In genomic region chr5:120683580-120683979, GRCh38 we compare ENCODE assay signal across 17 cellular contexts.
"Had no signal": no experiment of that assay in that cellular context is flagged by ENCODE, and none has a peak within 500 bp of the region (broad histone marks: within the 10 kb centered on the region; RNA-seq: fewer than 3 reads in every experiment).

No MANE protein-coding gene starts in this region.

- H3K27ac Mint-ChIP-seq: activated naive CD4-positive, alpha-beta T cell treated with anti-CD3 and anti-CD28 coated beads for 36 hours; nephron progenitor cell had no signal

- H3K27ac ChIP-seq: dorsolateral prefrontal cortex had no signal

- H3K27me3 ChIP-seq: dorsolateral prefrontal cortex had no signal

- ATAC-seq: activated CD4-positive, CD25-positive, alpha-beta regulatory T cell treated with anti-CD3 and anti-CD28 coated beads, Interleukin-2, amount 50 U/mL, for 24 hours; activated T-cell treated with anti-CD3 and anti-CD28 coated beads, Interleukin-2, amount 50 U/mL, for 4 hours had no signal

- H3K27me3 Mint-ChIP-seq: progenitor cell of endocrine pancreas had no signal

- H3K4me3 ChIP-seq: dorsolateral prefrontal cortex, lung had no signal

- DNase-seq: activated CD4-positive, alpha-beta T cell treated with anti-CD3 and anti-CD28 coated beads, Interleukin-2, amount 50 U/mL, for 1 hour; activated CD8-positive, alpha-beta memory T cell treated with anti-CD3 and anti-CD28 coated beads, Interleukin-2, amount 50 U/mL, for 4 hours; activated naive CD4-positive, alpha-beta T cell treated with anti-CD3 and anti-CD28 coated beads for 36 hours; activated T-cell treated with anti-CD3 and anti-CD28 coated beads, Interleukin-2, amount 50 U/mL, for 4 hours; dorsolateral prefrontal cortex; hypothalamus; midbrain; nephron progenitor cell; nucleus accumbens; stimulated activated CD4-positive, alpha-beta T cell treated with anti-CD3 and anti-CD28 coated beads, Interleukin-12 subunit alpha, Interleukin-12 subunit beta, amount 100 ng/mL, for 4 hours; stimulated activated CD4-positive, alpha-beta T cell treated with anti-CD3 and anti-CD28 coated beads, Interleukin-1b, Interleukin-23, amount 100 ng/mL, for 48 hours; stimulated activated CD8-positive, alpha-beta memory T cell treated with anti-CD3 and anti-CD28 coated beads, Interleukin-4, amount 100 ng/mL, for 48 hours; stimulated activated naive CD4-positive, alpha-beta T cell; T1000 had no signal

- H3K4me3 Mint-ChIP-seq: activated naive CD4-positive, alpha-beta T cell treated with anti-CD3 and anti-CD28 coated beads for 36 hours; activated T-cell treated with anti-CD3 and anti-CD28 coated beads, Interleukin-2, amount 50 U/mL, for 4 hours; nephron progenitor cell had no signal

- H3K9me3 Mint-ChIP-seq: activated T-cell treated with anti-CD3 and anti-CD28 coated beads, Interleukin-2, amount 50 U/mL, for 4 hours; nephron progenitor cell had no signal
